In genomic region chr9:112844771-112845542, GRCh38 we compare ENCODE assay signal across 8 cellular contexts. TPM values are rescaled to one million over a fixed set of nuclear protein-coding genes. Genes with fewer than 3 reads are reported as not detected.
DNase-seq lines count a peak whose midpoint lies in the region; ATAC-seq lines count a peak whose summit lies in the region.

No MANE protein-coding gene starts in this region.

- no peaks in the 10 kb centered on the region for H3K9me3 Mint-ChIP-seq in memory B cell

- H3K27me3 Mint-ChIP-seq in memory B cell, result peaks cover 4% of the 10 kb centered on the region

- no peaks in the 10 kb centered on the region for H3K27me3 ChIP-seq in ACC112 (ENCODE audit: insufficient read depth, low read length)

- peaks cover 14% of the 10 kb centered on the region for H3K4me1 ChIP-seq in ACC112 (ENCODE audit: control insufficient read depth, insufficient read depth, low read length, unreplicated experiment)

- H3K79me2 ChIP-seq in ACC112 (ENCODE audit: control insufficient read depth, insufficient read depth, low read length, unreplicated experiment), result no peaks in the 10 kb centered on the region

- peak; percentile 70 for ATAC-seq in GM18858 (IDR thresholded peaks at IDR 0.05; ENCODE audit: unreplicated experiment)
- ATAC-seq in HG03108 (IDR thresholded peaks at IDR 0.05; ENCODE audit: unreplicated experiment), result peak; percentile 79
- peak; percentile 72 for ATAC-seq in memory B cell (ENCODE audit: low read depth)

- peak; percentile 4 to 58 for DNase-seq in NCI-H526 (lab: John Stamatoyannopoulos, UW)
- peak; percentile 62 for DNase-seq in activated CD4-positive, alpha-beta T cell treated with anti-CD3 and anti-CD28 coated beads, Interleukin-2, amount 50 U/mL, for 1 hour
- DNase-seq in dermis blood vessel endothelial cell, result peak; percentile 76
- DNase-seq in memory B cell (ENCODE audit: low spot score in 2 of 2), result peak; percentile 69 to 75
- DNase-seq in stimulated activated CD8-positive, alpha-beta memory T cell treated with anti-CD3 and anti-CD28 coated beads, Interleukin-15, amount 100 ng/mL, for 48 hours (ENCODE audit: low read depth in 2 of 2), result peak; percentile 62 to 63

- peaks cover 12% of the 10 kb centered on the region for H3K36me3 Mint-ChIP-seq in memory B cell

- no peak overlapping the region for H3K27ac Mint-ChIP-seq in memory B cell

- no peaks in the 10 kb centered on the region for H3K36me3 ChIP-seq in ACC112 (ENCODE audit: insufficient read depth, low read length)

- H3K4me3 ChIP-seq in ACC112 (ENCODE audit: low read depth, low read length), result no peak overlapping the region

- H2AFZ ChIP-seq in ACC112 (ENCODE audit: low read length, unreplicated experiment), result peak overlapping the region; percentile 64

- H3K4me3 Mint-ChIP-seq in memory B cell, result peak overlapping the region; percentile 34

- H3K27ac ChIP-seq in ACC112 (ENCODE audit: low read depth, low read length), result no peak overlapping the region

- H3K4me1 Mint-ChIP-seq in memory B cell, result peaks cover 9% of the 10 kb centered on the region

RNA-seq across cellular contexts. Expression of gene SLC46A2, which starts 45.7 kb away (rescaled TPM):
- not detected in 2 replicates for total RNA-seq in dermis blood vessel endothelial cell
